Comparison of ENCODE assay signal across 19 cellular contexts in the genomic region with DNA sequence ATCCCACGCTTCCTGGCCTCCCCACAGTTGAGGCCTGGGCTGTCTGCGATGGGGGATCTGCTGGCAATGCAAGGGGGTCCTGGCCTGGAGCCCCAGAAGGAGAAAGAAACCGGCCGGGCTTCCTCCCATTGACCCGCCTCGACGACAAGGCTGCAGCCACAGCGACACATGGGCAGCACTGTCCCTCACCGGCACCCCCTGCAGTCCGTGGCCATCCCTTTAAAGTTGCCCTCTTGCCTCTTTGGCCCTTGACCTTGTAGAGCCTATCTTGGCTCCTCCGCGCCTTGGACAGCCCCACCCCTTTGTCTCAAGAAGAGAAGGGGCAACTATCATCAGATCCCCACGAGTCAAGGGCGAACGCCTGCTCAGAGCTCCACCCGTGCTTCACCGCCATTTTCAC.
DNase-seq lines count a peak whose midpoint lies in the region; ATAC-seq and TF ChIP-seq lines count a peak whose summit lies in the region.
"Had no signal": no experiment of that assay in that cellular context is flagged by ENCODE, and none has a peak within 500 bp of the region (broad histone marks: within the 10 kb centered on the region; RNA-seq: fewer than 3 reads in every experiment).

No MANE protein-coding gene starts in this region.

- H3K9me3 ChIP-seq in right atrium auricular region (no peaks in the 10 kb centered on the region), right cardiac atrium (ENCODE audit: control insufficient read depth, low read length) (no peaks in the 10 kb centered on the region), body of pancreas (no peaks in the 10 kb centered on the region), muscle layer of colon (ENCODE audit: low read length) (no peaks in the 10 kb centered on the region), upper lobe of right lung (no peaks in the 10 kb centered on the region)
- H3K9me3 ChIP-seq: A549, uterus had no signal

- DNase-seq in right atrium auricular region (ENCODE audit: low spot score) (no peak), right cardiac atrium (no peak), body of pancreas (no peak), upper lobe of right lung (no peak)
- DNase-seq in activated naive CD8-positive, alpha-beta T cell treated with anti-CD3 and anti-CD28 coated beads for 36 hours: no peak
- DNase-seq: activated CD4-positive, alpha-beta T cell treated with anti-CD3 and anti-CD28 coated beads, Interleukin-2, amount 50 U/mL, for 4 hours; central memory CD4-positive, alpha-beta T cell; NCI-H1417; NCI-H2171; NCI-H69; SHP77; stimulated activated CD4-positive, alpha-beta T cell treated with anti-CD3 and anti-CD28 coated beads, Interleukin-1b, Interleukin-23, amount 100 ng/mL, for 48 hours; stimulated activated naive CD8-positive, alpha-beta T cell treated with anti-CD3 and anti-CD28 coated beads, Interleukin-15, amount 100 ng/mL, for 72 hours; T-cell; uterus had no signal

- TF ChIP-seq CTCF in right atrium auricular region (IDR thresholded peaks at IDR 0.05): no peak
- no peak for TF ChIP-seq CTCF in body of pancreas (IDR thresholded peaks at IDR 0.05)
- peak; percentile 9 for TF ChIP-seq CTCF in upper lobe of right lung (IDR thresholded peaks at IDR 0.05)

- H3K4me3 Mint-ChIP-seq in activated naive CD8-positive, alpha-beta T cell treated with anti-CD3 and anti-CD28 coated beads for 36 hours: no peak overlapping the region
- H3K4me3 Mint-ChIP-seq: stimulated activated naive CD8-positive, alpha-beta T cell treated with anti-CD3 and anti-CD28 coated beads, Interleukin-15, amount 100 ng/mL, for 72 hours; T-cell had no signal

- H3K9ac ChIP-seq in muscle layer of colon (ENCODE audit: low read length): no peak overlapping the region

- ATAC-seq in right cardiac atrium (no peak), body of pancreas (no peak), upper lobe of right lung (no peak), GM21576 (IDR thresholded peaks at IDR 0.05; ENCODE audit: unreplicated experiment) (no peak), HG03159 (IDR thresholded peaks at IDR 0.05; ENCODE audit: unreplicated experiment) (no peak)
- ATAC-seq: A549; stimulated activated naive CD8-positive, alpha-beta T cell treated with anti-CD3 and anti-CD28 coated beads, Interleukin-15, amount 100 ng/mL, for 72 hours; T-cell had no signal

- H3K4me3 ChIP-seq in right atrium auricular region (no peak overlapping the region), right cardiac atrium (ENCODE audit: low read length) (no peak overlapping the region), body of pancreas (no peak overlapping the region), muscle layer of colon (ENCODE audit: low read depth in 1 of 2, low read length in 2 of 2) (no peak overlapping the region), upper lobe of right lung (no peak overlapping the region)
- H3K4me3 ChIP-seq: A549, uterus had no signal

- H3K36me3 ChIP-seq in right atrium auricular region (no peaks in the 10 kb centered on the region), body of pancreas (replicated peaks in 1 of 2; ENCODE audit: insufficient read depth in 1 of 2, low read depth in 2 of 2) (no peaks in the 10 kb centered on the region), muscle layer of colon (ENCODE audit: insufficient read depth, low read length) (no peaks in the 10 kb centered on the region), upper lobe of right lung (no peaks in the 10 kb centered on the region)
- H3K36me3 ChIP-seq: uterus had no signal

- H3K4me1 ChIP-seq in right atrium auricular region: peaks cover 0 to 84% of the 10 kb centered on the region in 2 donors
- H3K4me1 ChIP-seq in right cardiac atrium (ENCODE audit: control insufficient read depth, insufficient read depth, low read length): peaks cover 34% of the 10 kb centered on the region
- H3K4me1 ChIP-seq in body of pancreas: peaks cover 79% of the 10 kb centered on the region
- H3K4me1 ChIP-seq in muscle layer of colon (ENCODE audit: insufficient read depth, low read length): peaks cover 64% of the 10 kb centered on the region
- peaks cover 56% of the 10 kb centered on the region for H3K4me1 ChIP-seq in upper lobe of right lung

- intact Hi-C loops in right cardiac atrium (cut with DNase I) (loop anchor here in 1 of 4 donors (5.0 kb wide), 1 partner anchor 102 kb away; no protein-coding TSS in a partner anchor), body of pancreas (cut with DNase I) (loop anchor here (10.0 kb wide), 1 partner anchor 94 kb away; no protein-coding TSS in a partner anchor), upper lobe of right lung (cut with DNase I) (no loop called here)

- no peaks in the 10 kb centered on the region for H3K27me3 Mint-ChIP-seq in activated naive CD8-positive, alpha-beta T cell treated with anti-CD3 and anti-CD28 coated beads for 36 hours
- H3K27me3 Mint-ChIP-seq: T-cell had no signal

- H3K36me3 Mint-ChIP-seq in activated naive CD8-positive, alpha-beta T cell treated with anti-CD3 and anti-CD28 coated beads for 36 hours: no peaks in the 10 kb centered on the region

- H3K9me3 Mint-ChIP-seq in activated naive CD8-positive, alpha-beta T cell treated with anti-CD3 and anti-CD28 coated beads for 36 hours: no peaks in the 10 kb centered on the region
- H3K9me3 Mint-ChIP-seq: stimulated activated naive CD8-positive, alpha-beta T cell treated with anti-CD3 and anti-CD28 coated beads, Interleukin-15, amount 100 ng/mL, for 72 hours; T-cell had no signal

- H3K4me1 Mint-ChIP-seq in activated naive CD8-positive, alpha-beta T cell treated with anti-CD3 and anti-CD28 coated beads for 36 hours: peaks cover 18% of the 10 kb centered on the region

- no peak overlapping the region for H3K27ac Mint-ChIP-seq in activated naive CD8-positive, alpha-beta T cell treated with anti-CD3 and anti-CD28 coated beads for 36 hours
- H3K27ac Mint-ChIP-seq: T-cell had no signal

- H3K27me3 ChIP-seq in right atrium auricular region (no peaks in the 10 kb centered on the region), right cardiac atrium (ENCODE audit: control insufficient read depth, insufficient read depth) (no peaks in the 10 kb centered on the region), body of pancreas (no peaks in the 10 kb centered on the region), muscle layer of colon (ENCODE audit: control insufficient read depth in 1 of 2, insufficient read depth in 2 of 2, low read length in 2 of 2) (no peaks in the 10 kb centered on the region), upper lobe of right lung (no peaks in the 10 kb centered on the region)
- H3K27me3 ChIP-seq: uterus had no signal

- no peak for TF ChIP-seq POLR2A in body of pancreas (IDR thresholded peaks at IDR 0.05)

- peak overlapping the region; percentile 86 to 90 for H3K27ac ChIP-seq in right atrium auricular region
- no peak overlapping the region for H3K27ac ChIP-seq in right cardiac atrium (ENCODE audit: low read length)
- H3K27ac ChIP-seq in body of pancreas: peak overlapping the region in 3 of 4 donors; percentile 10 to 92 (median 86)
- peak overlapping the region; percentile 96 for H3K27ac ChIP-seq in muscle layer of colon (ENCODE audit: low read depth, low read length)
- no peak overlapping the region for H3K27ac ChIP-seq in upper lobe of right lung
- H3K27ac ChIP-seq: A549, uterus had no signal

- WGBS in right cardiac atrium: 93% methylated on average over 17 of the region's 17 CpGs
- WGBS in body of pancreas, 2 donors: 81 to 83% methylated on average over 14 to 17 of the region's 17 CpGs

Comparison
In these comparisons a context has a peak if more than half of its experiments do, and no peak if none do; other contexts are left out.
1. H3K27ac ChIP-seq: peak in right atrium auricular region (2 of 2), body of pancreas (3 of 4) and muscle layer of colon (single experiment); none in right cardiac atrium (single experiment) and upper lobe of right lung (single experiment).